ENCODE assay signal across 13 cellular contexts in genomic region chr10:5565671-5566581, GRCh38. TPM values are rescaled to one million over a fixed set of nuclear protein-coding genes. Genes with fewer than 3 reads are reported as not detected.
DNase-seq lines count a peak whose midpoint lies in the region; ATAC-seq, FAIRE-seq and TF ChIP-seq lines count a peak whose summit lies in the region.
"Had no signal": no experiment of that assay in that cellular context is flagged by ENCODE, and none has a peak within 500 bp of the region (broad histone marks: within the 10 kb centered on the region; RNA-seq: fewer than 3 reads in every experiment).

No MANE protein-coding gene starts in this region.

- peaks cover 37% of the 10 kb centered on the region for H3K4me1 Mint-ChIP-seq in astrocyte (ENCODE audit: low read depth, unreplicated experiment)

- H3K27ac Mint-ChIP-seq in astrocyte (ENCODE audit: unreplicated experiment) = peak overlapping the region; percentile 72

- DNase-seq in AG09309 (ENCODE audit: low read depth) = peak; percentile 55
- peak; percentile 32 for DNase-seq in H7
- DNase-seq in astrocyte (ENCODE audit: low read depth) = peak; percentile 68
- DNase-seq in lower lobe of right lung = peak; percentile 32
- DNase-seq in NCI-H2081 treated with DMSO at 0.1 percent for 48 hours (lab: John Stamatoyannopoulos, UW) = no peak
- DNase-seq in H4 (ENCODE audit: low spot score) = no peak
- DNase-seq: gastrocnemius medialis, natural killer cell, NCI-H69 had no signal

- H3K4me1 ChIP-seq in astrocyte (ENCODE audit: insufficient read depth, low read length) (peaks cover 35% of the 10 kb centered on the region), lower lobe of right lung (no peaks in the 10 kb centered on the region)
- H3K4me1 ChIP-seq: gastrocnemius medialis had no signal

- no peak for FAIRE-seq in astrocyte (lab: Jason Lieb, UNC)
- FAIRE-seq: urothelium cell line had no signal

- H3K27ac ChIP-seq in astrocyte (ENCODE audit: low read depth, low read length) (peak overlapping the region; percentile 59), lower lobe of right lung (no peak overlapping the region)
- H3K27ac ChIP-seq: gastrocnemius medialis had no signal

- TF ChIP-seq CTCF in AG09309 (IDR thresholded peaks at IDR 0.05; ENCODE audit: control insufficient read depth, insufficient read depth, low read depth, low read length, missing control alignments) (no peak), astrocyte (IDR thresholded peaks at IDR 0.05; ENCODE audit: insufficient read depth, low read depth, low read length) (no peak), lower lobe of right lung (IDR thresholded peaks at IDR 0.05) (no peak)

- intact Hi-C loops in lower lobe of right lung (cut with DNase I) = no loop called here

- H3K4me3 ChIP-seq in AG09309 (ENCODE audit: control insufficient read depth, low read depth, low read length) = no peak overlapping the region
- H3K4me3 ChIP-seq in H7 (ENCODE audit: insufficient read depth, low read depth, low read length) = no peak overlapping the region
- no peak overlapping the region for H3K4me3 ChIP-seq in astrocyte (ENCODE audit: insufficient read depth, low read depth, low read length)
- H3K4me3 ChIP-seq in lower lobe of right lung = no peak overlapping the region
- H3K4me3 ChIP-seq: gastrocnemius medialis, K562 had no signal

- H3K4me2 ChIP-seq in astrocyte (ENCODE audit: low read length) = peak overlapping the region; percentile 54

- H3K9ac ChIP-seq in astrocyte (ENCODE audit: low read length) = peak overlapping the region; percentile 41

- H3K27me3 Mint-ChIP-seq in astrocyte (ENCODE audit: low read depth, unreplicated experiment) = peaks cover 7% of the 10 kb centered on the region

- H3K9me3 Mint-ChIP-seq in astrocyte (ENCODE audit: unreplicated experiment) = no peaks in the 10 kb centered on the region
- H3K9me3 Mint-ChIP-seq: natural killer cell had no signal

- H3K79me2 ChIP-seq in astrocyte (ENCODE audit: insufficient read depth, low read length) = no peaks in the 10 kb centered on the region

- no peak overlapping the region for H3K4me3 Mint-ChIP-seq in astrocyte (ENCODE audit: unreplicated experiment)
- H3K4me3 Mint-ChIP-seq: natural killer cell had no signal

- H3K36me3 Mint-ChIP-seq in astrocyte (ENCODE audit: low read depth, unreplicated experiment) = peaks cover 3% of the 10 kb centered on the region
- H3K36me3 Mint-ChIP-seq: natural killer cell had no signal

- peak overlapping the region; percentile 39 for H2AFZ ChIP-seq in astrocyte (ENCODE audit: low read depth, low read length)

- no peaks in the 10 kb centered on the region for H3K9me3 ChIP-seq in astrocyte (ENCODE audit: insufficient read depth, low read depth, low read length)
- H3K9me3 ChIP-seq in lower lobe of right lung = no peaks in the 10 kb centered on the region
- H3K9me3 ChIP-seq: gastrocnemius medialis had no signal

- no peak for ATAC-seq in lower lobe of right lung
- ATAC-seq in GM21515 (IDR thresholded peaks at IDR 0.05; ENCODE audit: unreplicated experiment) = no peak
- no peak for ATAC-seq in GM21360 (IDR thresholded peaks at IDR 0.05; ENCODE audit: unreplicated experiment)
- ATAC-seq: gastrocnemius medialis, K562 had no signal

- H3K27me3 ChIP-seq in H7 (ENCODE audit: control insufficient read depth, insufficient read depth, low read length) (no peaks in the 10 kb centered on the region), astrocyte (ENCODE audit: insufficient read depth, low read length) (no peaks in the 10 kb centered on the region), lower lobe of right lung (ENCODE audit: low read depth) (no peaks in the 10 kb centered on the region)
- H3K27me3 ChIP-seq: gastrocnemius medialis had no signal

- H4K20me1 ChIP-seq in astrocyte (ENCODE audit: insufficient read depth, low read length) = no peaks in the 10 kb centered on the region

- H3K36me3 ChIP-seq in H7 (replicated peaks; ENCODE audit: control insufficient read depth, insufficient read depth, low read length) (no peaks in the 10 kb centered on the region), astrocyte (ENCODE audit: insufficient read depth, low read length) (no peaks in the 10 kb centered on the region), lower lobe of right lung (no peaks in the 10 kb centered on the region)
- H3K36me3 ChIP-seq: gastrocnemius medialis had no signal

RNA-seq across cellular contexts. Expression of gene CALML3, which starts 41.2 kb away (rescaled TPM):
- not detected in 2 replicates for total RNA-seq in H7 (2014; rRNA removed; shearing (Covaris generic))
- total RNA-seq in astrocyte (not detected in 2 replicates), lower lobe of right lung (not detected)
- not detected in 2 replicates for total RNA-seq in H4 (2014; rRNA removed; shearing (Covaris generic))
- total RNA-seq: gastrocnemius medialis, K562, natural killer cell had no signal

Comparison
In these comparisons a context has a peak if more than half of its experiments do, and no peak if none do; other contexts are left out.
1. DNase-seq: peak in AG09309 (single experiment), H7 (single experiment), astrocyte (single experiment) and lower lobe of right lung (single experiment); none in NCI-H2081 treated with DMSO at 0.1 percent for 48 hours (single experiment) and H4 (single experiment).